8 cellular contexts compared by ENCODE assay signal in genomic region chr18:3012920-3013810, GRCh38. TPM values are rescaled to one million over a fixed set of nuclear protein-coding genes. Genes with fewer than 3 reads are reported as not detected.
DNase-seq lines count a peak whose midpoint lies in the region; ATAC-seq and TF ChIP-seq lines count a peak whose summit lies in the region.

LPIN2 (minus strand) TSS chr18:3013144; CDS start chr18:2960840, 52,304 bp downstream.

- no peak for TF ChIP-seq EP300 in Ishikawa (IDR thresholded peaks at IDR 0.05; ENCODE audit: borderline replicate concordance)

- H3K4me1 ChIP-seq in mononuclear cell (ENCODE audit: insufficient read depth, low read length), result peaks cover 88% of the 10 kb centered on the region

- H3K9me3 ChIP-seq in mononuclear cell (ENCODE audit: low read depth, low read length), result no peaks in the 10 kb centered on the region

- no peak for TF ChIP-seq CTCF in epithelial cell of esophagus (IDR thresholded peaks at IDR 0.05; ENCODE audit: insufficient read depth, low read depth, low read length, missing control alignments)

- TF ChIP-seq RAD21 in Ishikawa (IDR thresholded peaks at IDR 0.05; ENCODE audit: low read depth), result no peak

- H3K4me3 ChIP-seq in epithelial cell of esophagus (ENCODE audit: low read length), result peak within 1 kb of the TSS; percentile 36
- peak within 1 kb of the TSS; percentile 76 for H3K4me3 ChIP-seq in mononuclear cell (ENCODE audit: low read length)

- no peaks in the 10 kb centered on the region for H3K27me3 ChIP-seq in mononuclear cell (ENCODE audit: insufficient read depth, low read length)

- DNase-seq in DMS153 (lab: John Stamatoyannopoulos, UW), result peak; percentile 85
- peak; percentile 47 for DNase-seq in OCI-M2 (lab: John Stamatoyannopoulos, UW; ENCODE audit: unreplicated experiment)
- DNase-seq in activated T-cell treated with anti-CD3 and anti-CD28 coated beads for 4 hours, result peak; percentile 92
- peak; percentile 94 for DNase-seq in epithelial cell of esophagus (ENCODE audit: low read depth)
- DNase-seq in stimulated activated CD8-positive, alpha-beta memory T cell treated with anti-CD3 and anti-CD28 coated beads, Interleukin-2, amount 100 ng/mL, for 48 hours (ENCODE audit: low read depth in 2 of 2), result peak; percentile 93 to 94

- peak; percentile 82 for ATAC-seq in GM21619 (IDR thresholded peaks at IDR 0.05; ENCODE audit: unreplicated experiment)

TF ChIP-seq in Ishikawa, 13 proteins besides CTCF, POLR2A, EP300 and RAD21:
- TF ChIP-seq USF1 (IDR thresholded peaks at IDR 0.05) (peak; percentile 95), EGR1 (IDR thresholded peaks at IDR 0.05) (no peak), TEAD4 (IDR thresholded peaks at IDR 0.05) (no peak), FOXM1 (IDR thresholded peaks at IDR 0.05; ENCODE audit: borderline replicate concordance, low read depth) (no peak), CEBPB (IDR thresholded peaks at IDR 0.05) (no peak), YY1 (IDR thresholded peaks at IDR 0.05; ENCODE audit: low read depth) (0 out of 2 replicates have a peak, but pooled peaks have one; percentile 18), REST (IDR thresholded peaks at IDR 0.05; ENCODE audit: low read depth) (no peak), MAX (IDR thresholded peaks at IDR 0.05) (no peak), TCF12 (IDR thresholded peaks at IDR 0.05; ENCODE audit: low read depth) (peak; percentile 36; the same call in 1 of the 2 replicates), NFIC (IDR thresholded peaks at IDR 0.05) (peak; percentile 96)

RNA-seq across cellular contexts. Expression of gene LPIN2, which starts in this region (rescaled TPM):
- 51.1 TPM for total RNA-seq in mononuclear cell

Comparison
In these comparisons a context has a peak if more than half of its experiments do, and no peak if none do; other contexts are left out.
1. Peak in every context shown above with its lines: DNase-seq, ATAC-seq and H3K4me3 ChIP-seq.